Comparison of ENCODE assay signal across 8 cellular contexts in the genomic region with DNA sequence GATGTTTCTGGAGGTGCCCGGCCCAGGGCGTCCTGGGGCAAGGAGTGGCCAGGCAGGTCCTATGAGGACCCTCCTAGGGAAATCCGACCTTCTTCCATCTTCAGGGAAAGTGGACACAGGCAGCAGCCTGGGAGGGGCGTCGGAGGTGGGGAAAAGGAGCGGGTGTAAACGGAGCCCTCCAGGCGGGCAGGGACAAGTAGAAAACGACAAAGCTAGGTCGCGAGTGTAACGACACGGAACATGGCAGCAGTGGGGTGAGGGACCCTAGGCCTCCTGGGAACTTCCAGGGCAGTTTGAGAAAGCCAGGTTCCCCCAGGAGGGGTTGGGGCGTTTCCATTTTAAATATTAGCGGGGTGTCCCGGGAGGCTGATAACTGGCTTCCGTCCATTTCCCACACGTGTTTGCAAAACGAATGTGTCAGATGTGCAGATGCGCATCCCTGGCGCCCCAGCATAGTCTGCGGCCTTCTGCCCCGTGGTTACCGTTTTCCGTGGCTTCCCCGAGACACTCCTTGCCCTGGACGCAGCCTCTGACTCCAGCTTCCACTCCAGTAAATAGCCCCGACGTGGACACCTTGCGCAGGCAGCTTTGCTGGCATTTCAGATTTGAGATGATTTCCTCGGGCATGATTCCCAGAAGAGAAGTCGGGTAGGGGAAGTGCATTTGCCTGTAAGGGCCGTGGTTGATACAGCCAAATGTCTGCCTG. TPM values are rescaled to one million over a fixed set of nuclear protein-coding genes. Genes with fewer than 3 reads are reported as not detected.
DNase-seq lines count a peak whose midpoint lies in the region; ATAC-seq and TF ChIP-seq lines count a peak whose summit lies in the region.
"Not testable (repeated sequence)": the region's sequence is repeated elsewhere in the genome, so short reads cannot be mapped to it uniquely, and the experiment has no call there.

No MANE protein-coding gene starts in this region.

- H3K27ac ChIP-seq in GM23338 (ENCODE audit: low read depth); Panc1 (ENCODE audit: low read length); cardiac muscle cell; muscle layer of duodenum (ENCODE audit: low read length); aorta (ENCODE audit: low read depth in 1 of 2, low read length in 2 of 2): not testable (repeated sequence)

- H3K4me3 Mint-ChIP-seq in GM23338 (peak overlapping the region; percentile 92), chondrocyte (ENCODE audit: unreplicated experiment) (peak overlapping the region; percentile 88)
- peak overlapping the region; percentile 89 to 94 for H3K4me3 Mint-ChIP-seq in activated T-cell treated with anti-CD3 and anti-CD28 coated beads, Interleukin-2, amount 50 U/mL, for 72 hours

- H3K36me3 ChIP-seq in GM23338 (ENCODE audit: insufficient read depth); Panc1 (ENCODE audit: control insufficient read depth, insufficient read depth, low read length); cardiac muscle cell; muscle layer of duodenum (ENCODE audit: control insufficient read depth in 1 of 2, insufficient read depth in 2 of 2, low read length in 2 of 2); aorta (ENCODE audit: control insufficient read depth in 1 of 2, insufficient read depth in 2 of 2, low read length in 1 of 2): not testable (repeated sequence)

- H3K27me3 ChIP-seq in GM23338 (ENCODE audit: insufficient read depth) (peaks cover 13% of the 10 kb centered on the region; the same call in 1 of the 2 replicates), cardiac muscle cell (peaks cover 11% of the 10 kb centered on the region)
- not testable (repeated sequence) for H3K27me3 ChIP-seq in Panc1 (ENCODE audit: control insufficient read depth, insufficient read depth, low read length); muscle layer of duodenum (ENCODE audit: low read depth, low read length); aorta (ENCODE audit: control insufficient read depth in 1 of 2, insufficient read depth in 2 of 2, low read length in 1 of 2)

- not testable (repeated sequence) for TF ChIP-seq CTCF in GM23338 (conservative IDR thresholded peaks at IDR 0.05; ENCODE audit: low read depth in 2 of 2); Panc1 (IDR thresholded peaks at IDR 0.05); chondrocyte (IDR thresholded peaks at IDR 0.05); cardiac muscle cell (IDR thresholded peaks at IDR 0.05; ENCODE audit: low read depth, low read length)

- H3K4me2 ChIP-seq in GM23338: peak overlapping the region; percentile 86

- 52 to 53% methylated on average over 31 of the region's 33 CpGs for WGBS in aorta, 2 donors

- ATAC-seq in GM23338 (peak; percentile 12), Panc1 (peak; percentile 11; the same call in 1 of the 2 replicates), aorta (ENCODE audit: low FRiP score) (peak; percentile 30)
- peak in 1 of 2 donors; percentile 6 for ATAC-seq in activated T-cell treated with anti-CD3 and anti-CD28 coated beads, Interleukin-2, amount 50 U/mL, for 72 hours (replicated peaks in 1 of 2)

- not testable (repeated sequence) for H3K79me2 ChIP-seq in GM23338 (replicated peaks; ENCODE audit: insufficient read depth)

- in situ Hi-C loops in Panc1 (cut with HindIII; ENCODE audit: low pct_unique_long_range_greater_than_20kb, low sequenced_read_pairs): not testable (repeated sequence)

- not testable (repeated sequence) for H4K20me1 ChIP-seq in GM23338 (replicated peaks; ENCODE audit: insufficient read depth)

- H3K9me3 Mint-ChIP-seq in GM23338: peaks cover 32% of the 10 kb centered on the region
- not testable (repeated sequence) for H3K9me3 Mint-ChIP-seq in activated T-cell treated with anti-CD3 and anti-CD28 coated beads, Interleukin-2, amount 50 U/mL, for 72 hours; chondrocyte (ENCODE audit: low read depth)

- not testable (repeated sequence) for H3K9me3 ChIP-seq in Panc1 (ENCODE audit: control insufficient read depth, insufficient read depth, low read depth, low read length); cardiac muscle cell (ENCODE audit: low read depth); muscle layer of duodenum (ENCODE audit: control insufficient read depth in 1 of 2, low read length in 2 of 2); aorta (ENCODE audit: control insufficient read depth, low read length)

- intact Hi-C loops in Panc1 (cut with micrococcal nuclease; ENCODE audit: unreplicated experiment): not testable (repeated sequence)
- intact Hi-C loops in aorta (cut with DNase I): loop anchor here in 1 of 2 donors (5.0 kb wide), 1 partner anchor 36 kb away; no protein-coding TSS in a partner anchor

- H3K4me3 ChIP-seq in GM23338 (peak overlapping the region; percentile 79), Panc1 (ENCODE audit: low read depth in 2 of 2, low read length in 2 of 2) (peak overlapping the region; percentile 51 to 61), cardiac muscle cell (peak overlapping the region; percentile 40), muscle layer of duodenum (ENCODE audit: low read depth in 1 of 2, low read length in 2 of 2) (peak overlapping the region; percentile 53 to 63), skeletal muscle cell (ENCODE audit: low read depth, low read length) (peak overlapping the region; percentile 54)
- H3K4me3 ChIP-seq in aorta (ENCODE audit: low read length in 2 of 2): not testable (repeated sequence)

- H3K27me3 Mint-ChIP-seq in GM23338 (ENCODE audit: insufficient read depth, low read depth, poor library complexity): peaks cover 20% of the 10 kb centered on the region
- not testable (repeated sequence) for H3K27me3 Mint-ChIP-seq in activated T-cell treated with anti-CD3 and anti-CD28 coated beads, Interleukin-2, amount 50 U/mL, for 72 hours (ENCODE audit: low read depth); chondrocyte (ENCODE audit: low read depth)

- DNase-seq in GM23338 (ENCODE audit: low spot score); Panc1 (ENCODE audit: low read depth, low spot score); activated T-cell treated with anti-CD3 and anti-CD28 coated beads, Interleukin-2, amount 50 U/mL, for 72 hours; cardiac muscle cell (ENCODE audit: low read depth in 1 of 2, low spot score in 1 of 2); skeletal muscle cell (ENCODE audit: low read depth): not testable (repeated sequence)
- DNase-seq in chondrocyte (ENCODE audit: low spot score) (peak; percentile 75), aorta (peak; percentile 36 to 76)

- not testable (repeated sequence) for H3K4me1 ChIP-seq in GM23338 (ENCODE audit: insufficient read depth); Panc1 (ENCODE audit: control insufficient read depth, insufficient read depth, low read length); cardiac muscle cell (ENCODE audit: low read depth); muscle layer of duodenum (ENCODE audit: control insufficient read depth in 1 of 2, insufficient read depth in 2 of 2, low read length in 2 of 2); aorta (ENCODE audit: control insufficient read depth in 1 of 2, insufficient read depth in 2 of 2, low read length in 2 of 2)

- not testable (repeated sequence) for H3K27ac Mint-ChIP-seq in GM23338; activated T-cell treated with anti-CD3 and anti-CD28 coated beads, Interleukin-2, amount 50 U/mL, for 72 hours
- H3K27ac Mint-ChIP-seq in chondrocyte (ENCODE audit: unreplicated experiment): peak overlapping the region; percentile 27

- peaks cover 13% of the 10 kb centered on the region for H3K4me1 Mint-ChIP-seq in GM23338
- not testable (repeated sequence) for H3K4me1 Mint-ChIP-seq in activated T-cell treated with anti-CD3 and anti-CD28 coated beads, Interleukin-2, amount 50 U/mL, for 72 hours (ENCODE audit: low read depth); chondrocyte (ENCODE audit: low read depth)

- 0 out of 2 replicates have a peak overlapping the region, but pooled peaks have one; percentile 47 for H2AFZ ChIP-seq in GM23338

- not testable (repeated sequence) for H3K9me2 ChIP-seq in GM23338 (ENCODE audit: insufficient read depth)

- CTCF ChIA-PET in Panc1 (lab: Charles Lee): not testable (repeated sequence)

- not testable (repeated sequence) for H3K36me3 Mint-ChIP-seq in GM23338 (ENCODE audit: low read depth); activated T-cell treated with anti-CD3 and anti-CD28 coated beads, Interleukin-2, amount 50 U/mL, for 72 hours (ENCODE audit: insufficient read depth in 2 of 2); chondrocyte (ENCODE audit: low read depth)

- POLR2A ChIA-PET in Panc1 (lab: Charles Lee): not testable (repeated sequence)

- not testable (repeated sequence) for BruUV-seq in Panc1 (replicated peaks; lab: Mats Ljungman, UMichigan)

- not testable (repeated sequence) for H3F3A ChIP-seq in GM23338 (replicated peaks; ENCODE audit: low read depth)

RNA-seq across cellular contexts. Expression of a gene that starts 39.0 kb away (rescaled TPM):
- total RNA-seq in GM23338 (2014; rRNA removed; shearing (Covaris generic)): 30.6 and 31.7 TPM in 2 replicates
- 28.4 and 28.5 TPM in 2 replicates for polyA plus RNA-seq in GM23338 (2016; fragmentation: Nextera tagmentation; extraction: Ambion mirVana)
- total RNA-seq in Panc1 (2021; ENCODE audit: unreplicated experiment): 44.4 TPM
- 46.3 TPM for polyA plus RNA-seq in Panc1 (2012; ENCODE audit: insufficient read length)
- total RNA-seq in activated T-cell treated with anti-CD3 and anti-CD28 coated beads, Interleukin-2, amount 50 U/mL, for 72 hours: 100 to 1,000 TPM; 104 to 107 TPM
- 31.3 to 38.3 TPM (median 35.9 TPM) in 3 replicates for total RNA-seq in chondrocyte
- total RNA-seq in cardiac muscle cell: 14.2 and 18.4 TPM in 2 replicates
- 42.5 and 52.1 TPM in 2 replicates for polyA plus RNA-seq in cardiac muscle cell
- total RNA-seq in aorta: 10 to 100 TPM; 58.7 to 82.6 TPM
- 10 to 100 TPM; 21.8 to 41.4 TPM for polyA plus RNA-seq in aorta

RNA-seq across cellular contexts. Expression of a gene that starts 52.6 kb away (rescaled TPM):
- total RNA-seq in GM23338 (2014; rRNA removed; shearing (Covaris generic)): 0.97 and 2.4 TPM in 2 replicates
- polyA plus RNA-seq in GM23338 (2016; fragmentation: Nextera tagmentation; extraction: Ambion mirVana) (0.42 and 0.61 TPM in 2 replicates), cardiac muscle cell (5.9 and 11.6 TPM in 2 replicates), aorta (under 1 TPM in 1 of 2 donors, not detected in 1; 0.13 TPM)
- total RNA-seq in Panc1 (2021; ENCODE audit: unreplicated experiment) (2.7 TPM), chondrocyte (2.2 to 2.8 TPM (median 2.5 TPM) in 3 replicates), cardiac muscle cell (13.4 and 14.0 TPM in 2 replicates), aorta (1 to 10 TPM; 2.9 to 4.0 TPM)
- 2.9 TPM for polyA plus RNA-seq in Panc1 (2012; ENCODE audit: insufficient read length)
- not detected for total RNA-seq in activated T-cell treated with anti-CD3 and anti-CD28 coated beads, Interleukin-2, amount 50 U/mL, for 72 hours
